In the genomic region with DNA sequence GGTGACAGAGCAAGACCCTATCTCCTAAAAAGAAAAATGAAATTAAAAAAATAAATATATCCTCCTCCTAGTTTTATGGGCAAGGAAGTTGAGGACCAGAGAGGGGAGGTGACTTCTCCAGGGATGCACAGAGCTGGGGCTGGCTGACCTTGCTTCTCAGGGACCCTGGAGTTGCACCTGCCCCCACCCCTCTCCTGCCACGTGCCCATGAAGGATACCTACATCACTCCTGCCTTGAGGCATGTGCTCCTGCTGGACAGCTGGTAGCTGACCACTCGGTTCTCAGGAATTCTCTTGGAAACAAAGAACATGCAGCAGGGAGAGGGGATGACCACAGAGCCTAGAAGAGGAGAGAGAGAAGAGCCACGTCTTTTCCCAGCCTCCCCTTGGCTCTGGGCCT, we compare ENCODE assay signal across 20 cellular contexts. TPM values are rescaled to one million over a fixed set of nuclear protein-coding genes. Genes with fewer than 3 reads are reported as not detected.
DNase-seq lines count a peak whose midpoint lies in the region; ATAC-seq and TF ChIP-seq lines count a peak whose summit lies in the region.
"Had no signal": no experiment of that assay in that cellular context is flagged by ENCODE, and none has a peak within 500 bp of the region (broad histone marks: within the 10 kb centered on the region; RNA-seq: fewer than 3 reads in every experiment).

No MANE protein-coding gene starts in this region.

- no peaks in the 10 kb centered on the region for H3K9me3 ChIP-seq in GM23248 (ENCODE audit: low read depth)
- no peaks in the 10 kb centered on the region for H3K9me3 ChIP-seq in gastroesophageal sphincter
- H3K9me3 ChIP-seq in left lung, result no peaks in the 10 kb centered on the region
- H3K9me3 ChIP-seq: HAP-1 had no signal

- H3K27ac Mint-ChIP-seq in activated CD4-positive, alpha-beta T cell treated with anti-CD3 and anti-CD28 coated beads, Interleukin-2, amount 10 ng/mL, durations not matched to agents 7 days and 5 days, result no peak overlapping the region
- H3K27ac Mint-ChIP-seq: CD8-positive, alpha-beta T cell had no signal

- no peak overlapping the region for H3K9ac ChIP-seq in GM23248
- H3K9ac ChIP-seq: KMS-11 had no signal

- CTCF ChIA-PET in activated CD4-positive, alpha-beta T cell treated with anti-CD3 and anti-CD28 coated beads, Interleukin-2, amount 10 ng/mL, durations not matched to agents 7 days and 5 days (lab: Charles Lee), result no interaction called here

- WGBS in GM23248 (ENCODE audit: low coverage in 1 of 2, low lambda C conversion rate in 2 of 2, missing lambda C conversion rate in 2 of 2), 2 experiments, result 57 to 66% methylated on average over 3 of the region's 3 CpGs
- WGBS in gastroesophageal sphincter (ENCODE audit: low coverage in 1 of 2), 2 donors, result 50% methylated on average over 1 of the region's 3 CpGs; no CpG with 5 or more reads in 1 of the 2 donors

- H3K9me2 ChIP-seq in GM23248 (ENCODE audit: insufficient read depth), result no peaks in the 10 kb centered on the region

- TF ChIP-seq POLR2A in gastroesophageal sphincter (IDR thresholded peaks at IDR 0.05), result no peak

- H3K4me2 ChIP-seq in GM23248 (ENCODE audit: unreplicated experiment), result no peak overlapping the region
- H3K4me2 ChIP-seq: KMS-11 had no signal

- H3K9me3 Mint-ChIP-seq in activated CD4-positive, alpha-beta T cell treated with anti-CD3 and anti-CD28 coated beads, Interleukin-2, amount 10 ng/mL, durations not matched to agents 7 days and 5 days, result peaks cover under 1% of the 10 kb centered on the region
- H3K9me3 Mint-ChIP-seq: CD8-positive, alpha-beta T cell had no signal

- no peaks in the 10 kb centered on the region for H3K27me3 Mint-ChIP-seq in activated CD4-positive, alpha-beta T cell treated with anti-CD3 and anti-CD28 coated beads, Interleukin-2, amount 10 ng/mL, durations not matched to agents 7 days and 5 days

- H3K4me1 ChIP-seq in GM23248 (ENCODE audit: insufficient read depth) (no peaks in the 10 kb centered on the region), gastroesophageal sphincter (no peaks in the 10 kb centered on the region), left lung (peaks cover 0 to 6% of the 10 kb centered on the region in 2 donors)
- H3K4me1 ChIP-seq: HAP-1 had no signal

- H3K27ac ChIP-seq in GM23248 (no peak overlapping the region), gastroesophageal sphincter (no peak overlapping the region), left lung (no peak overlapping the region)
- H3K27ac ChIP-seq: KMS-11, SK-N-MC had no signal

- TF ChIP-seq CTCF in AG10803 (conservative IDR thresholded peaks at IDR 0.05; ENCODE audit: low read length) (no peak), gastroesophageal sphincter (IDR thresholded peaks at IDR 0.05) (no peak), left lung (IDR thresholded peaks at IDR 0.05) (no peak)

- H4K20me1 ChIP-seq in GM23248 (ENCODE audit: insufficient read depth), result no peaks in the 10 kb centered on the region

- H3K36me3 ChIP-seq in GM23248 (ENCODE audit: low read depth) (no peaks in the 10 kb centered on the region), gastroesophageal sphincter (no peaks in the 10 kb centered on the region), left lung (no peaks in the 10 kb centered on the region)
- H3K36me3 ChIP-seq: HAP-1 had no signal

- in situ Hi-C loops in GM23248 (cut with MboI), result no loop called here

- intact Hi-C loops in left lung (cut with DNase I), result no loop called here

- no peaks in the 10 kb centered on the region for H3K79me2 ChIP-seq in GM23248 (ENCODE audit: insufficient read depth)

- POLR2A ChIA-PET in activated CD4-positive, alpha-beta T cell treated with anti-CD3 and anti-CD28 coated beads, Interleukin-2, amount 10 ng/mL, durations not matched to agents 7 days and 5 days (lab: Charles Lee), result no interaction called here

- H3F3A ChIP-seq in GM23248 (ENCODE audit: insufficient read depth), result no peaks in the 10 kb centered on the region

- H3K27me3 ChIP-seq in GM23248 (replicated peaks; ENCODE audit: insufficient read depth), result no peaks in the 10 kb centered on the region
- H3K27me3 ChIP-seq in gastroesophageal sphincter, result no peaks in the 10 kb centered on the region
- H3K27me3 ChIP-seq in left lung, result no peaks in the 10 kb centered on the region

- no peaks in the 10 kb centered on the region for H3K4me1 Mint-ChIP-seq in activated CD4-positive, alpha-beta T cell treated with anti-CD3 and anti-CD28 coated beads, Interleukin-2, amount 10 ng/mL, durations not matched to agents 7 days and 5 days

- no peak for TF ChIP-seq EP300 in gastroesophageal sphincter (IDR thresholded peaks at IDR 0.05)

- no peak for ATAC-seq in gastroesophageal sphincter
- ATAC-seq in left lung, result no peak
- ATAC-seq: CD8-positive, alpha-beta T cell; Panc1 had no signal

- H3K4me3 ChIP-seq in AG10803 (ENCODE audit: low read length), result no peak overlapping the region
- H3K4me3 ChIP-seq in GM23248, result no peak overlapping the region
- H3K4me3 ChIP-seq in gastroesophageal sphincter, result no peak overlapping the region
- no peak overlapping the region for H3K4me3 ChIP-seq in left lung
- H3K4me3 ChIP-seq: HAP-1, SK-N-MC had no signal

- peak; percentile 26 for DNase-seq in AG10803 (ENCODE audit: low read depth)
- peak; percentile 24 for DNase-seq in GM23248
- DNase-seq in amniotic epithelial cell (ENCODE audit: low read depth), result peak; percentile 55
- DNase-seq in islet precursor cell, result peak; percentile 57
- DNase-seq in activated CD4-positive, alpha-beta T cell treated with anti-CD3 and anti-CD28 coated beads, Interleukin-2, amount 10 ng/mL, durations not matched to agents 7 days and 5 days, result no peak
- no peak for DNase-seq in left lung
- no peak for DNase-seq in MV-4-11 (lab: John Stamatoyannopoulos, UW)
- DNase-seq: CD8-positive, alpha-beta T cell; MM.1S; NCI-H1105; NCI-H1694; NCI-H524 had no signal

- H2AFZ ChIP-seq in GM23248, result no peak overlapping the region

- no peak overlapping the region for H3K4me3 Mint-ChIP-seq in activated CD4-positive, alpha-beta T cell treated with anti-CD3 and anti-CD28 coated beads, Interleukin-2, amount 10 ng/mL, durations not matched to agents 7 days and 5 days
- H3K4me3 Mint-ChIP-seq: CD8-positive, alpha-beta T cell had no signal

- H3K36me3 Mint-ChIP-seq in activated CD4-positive, alpha-beta T cell treated with anti-CD3 and anti-CD28 coated beads, Interleukin-2, amount 10 ng/mL, durations not matched to agents 7 days and 5 days (ENCODE audit: low read depth), result no peaks in the 10 kb centered on the region
- H3K36me3 Mint-ChIP-seq: CD8-positive, alpha-beta T cell had no signal

RNA-seq across cellular contexts. Expression of a gene that starts 0.5 kb away (rescaled TPM):
- not detected in 2 replicates for total RNA-seq in GM23248 (2014; rRNA removed; shearing (Covaris generic))
- not detected in 2 replicates for polyA plus RNA-seq in GM23248 (2016; fragmentation: Nextera tagmentation; extraction: Ambion mirVana)
- total RNA-seq in gastroesophageal sphincter (under 1 TPM in 1 of 4 donors, not detected in 3; 0.94 TPM), left lung (1 to 10 TPM; 1.7 to 3.3 TPM)
- not detected for total RNA-seq in activated CD4-positive, alpha-beta T cell treated with anti-CD3 and anti-CD28 coated beads, Interleukin-2, amount 10 ng/mL, durations not matched to agents 7 days and 5 days
- total RNA-seq: A673; CD8-positive, alpha-beta T cell; Right ventricle myocardium inferior; T-helper 1 cell treated with Interleukin-12 subunit alpha and Interleukin-12 subunit beta and Interleukin-4 antibody, amounts not matched to agents 30 ng/mL and 1 ng/mL, for 36 hours had no signal

RNA-seq across cellular contexts. Expression of a gene that starts 41.1 kb away (rescaled TPM):
- total RNA-seq in GM23248 (2014; rRNA removed; shearing (Covaris generic)), result not detected in 2 replicates
- polyA plus RNA-seq in GM23248 (2016; fragmentation: Nextera tagmentation; extraction: Ambion mirVana), result 2.2 and 2.3 TPM in 2 replicates
- total RNA-seq in gastroesophageal sphincter (under 1 TPM in 2 of 4 donors, not detected in 2; 0.58 to 0.67 TPM), left lung (under 1 TPM in 1 of 2 donors, not detected in 1; 0.58 TPM)
- total RNA-seq in activated CD4-positive, alpha-beta T cell treated with anti-CD3 and anti-CD28 coated beads, Interleukin-2, amount 10 ng/mL, durations not matched to agents 7 days and 5 days, result not detected
- total RNA-seq: CD8-positive, alpha-beta T cell; Right ventricle myocardium inferior; T-helper 1 cell treated with Interleukin-12 subunit alpha and Interleukin-12 subunit beta and Interleukin-4 antibody, amounts not matched to agents 30 ng/mL and 1 ng/mL, for 36 hours had no signal

Comparison
In these comparisons a context has a peak if more than half of its experiments do, and no peak if none do; other contexts are left out.
1. DNase-seq: peak in AG10803 (single experiment), GM23248 (single experiment), amniotic epithelial cell (single experiment) and islet precursor cell (single experiment); none in activated CD4-positive, alpha-beta T cell treated with anti-CD3 and anti-CD28 coated beads, Interleukin-2, amount 10 ng/mL, durations not matched to agents 7 days and 5 days (single experiment), left lung (0 of 2) and MV-4-11 (single experiment).